19 cellular contexts compared by ENCODE assay signal in the genomic region with DNA sequence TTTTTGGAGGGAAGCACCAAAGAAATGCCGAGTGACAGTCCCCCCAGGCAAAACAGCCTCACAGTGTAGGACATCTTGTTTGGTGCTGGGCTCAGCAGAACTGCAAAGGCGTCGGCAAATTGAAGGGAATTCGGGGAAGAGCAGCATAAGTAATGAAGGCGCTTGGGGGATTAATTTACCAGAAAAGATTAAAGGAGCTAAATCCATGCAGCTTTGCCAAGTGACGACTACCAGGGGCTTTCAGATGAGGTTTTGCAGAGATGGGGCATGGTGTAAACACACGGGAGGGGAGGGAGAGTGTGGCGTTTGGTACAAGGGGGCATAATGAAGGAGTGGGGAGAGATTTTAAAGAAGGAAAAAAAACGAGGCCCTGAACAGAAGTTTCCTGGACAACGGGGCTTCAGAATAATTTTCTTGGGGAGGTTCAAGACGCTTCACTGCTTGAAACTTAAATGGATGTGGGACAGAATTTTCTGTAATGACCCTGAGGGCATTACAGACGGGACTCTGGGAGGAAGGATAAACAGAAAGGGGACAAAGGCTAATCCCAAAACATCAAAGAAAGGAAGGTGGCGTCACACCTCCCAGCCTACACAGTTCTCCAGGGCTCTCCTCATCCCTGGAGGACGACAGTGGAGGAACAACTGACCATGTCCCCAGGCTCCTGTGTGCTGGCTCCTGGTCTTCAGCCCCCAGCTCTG. TPM values are rescaled to one million over a fixed set of nuclear protein-coding genes. Genes with fewer than 3 reads are reported as not detected.
"Had no signal": no experiment of that assay in that cellular context is flagged by ENCODE, and none has a peak within 500 bp of the region (broad histone marks: within the 10 kb centered on the region; RNA-seq: fewer than 3 reads in every experiment).

No MANE protein-coding gene starts in this region.

- H3K4me3 Mint-ChIP-seq: activated naive CD4-positive, alpha-beta T cell treated with anti-CD3 and anti-CD28 coated beads, Interleukin-2, amount 50 U/mL, for 24 hours; natural killer cell had no signal

- DNase-seq: activated CD4-positive, alpha-beta T cell treated with anti-CD3 and anti-CD28 coated beads, Interleukin-2, amount 50 U/mL, for 48 hours; amniotic stem cell; effector CD8-positive, alpha-beta T cell; gastrocnemius medialis; heart right ventricle; left colon; natural killer cell; stimulated activated CD4-positive, alpha-beta T cell treated with anti-CD3 and anti-CD28 coated beads, Interleukin-15, amount 100 ng/mL, for 24 hours; stimulated activated CD4-positive, alpha-beta T cell treated with anti-CD3 and anti-CD28 coated beads, Interleukin-4, amount 100 ng/mL, for 1 hour; stimulated activated naive CD8-positive, alpha-beta T cell treated with anti-CD3 and anti-CD28 coated beads, Interleukin-15, Interleukin-2, amounts not matched to agents 100 U/mL and 50 U/mL, for 24 hours; T-helper 9 cell; trophoblast cell had no signal

- H3K36me3 Mint-ChIP-seq: natural killer cell had no signal

- H3K27ac ChIP-seq: epithelial cell of prostate, gastrocnemius medialis, heart right ventricle, right atrium auricular region, suprapubic skin had no signal

- H3K27me3 ChIP-seq: gastrocnemius medialis, heart right ventricle, right atrium auricular region, suprapubic skin had no signal

- H3K27me3 Mint-ChIP-seq: activated naive CD4-positive, alpha-beta T cell treated with anti-CD3 and anti-CD28 coated beads, Interleukin-2, amount 50 U/mL, for 24 hours had no signal

- H3K4me3 ChIP-seq: gastrocnemius medialis, heart right ventricle, lung, right atrium auricular region, suprapubic skin had no signal

- H3K36me3 ChIP-seq: right atrium auricular region had no signal

- H3K9me3 Mint-ChIP-seq: activated naive CD4-positive, alpha-beta T cell treated with anti-CD3 and anti-CD28 coated beads, Interleukin-2, amount 50 U/mL, for 24 hours; natural killer cell had no signal

- H3K9me3 ChIP-seq: gastrocnemius medialis, heart right ventricle, right atrium auricular region, suprapubic skin had no signal

- ATAC-seq: gastrocnemius medialis; heart right ventricle; left colon; natural killer cell; stimulated activated naive CD8-positive, alpha-beta T cell treated with anti-CD3 and anti-CD28 coated beads, Interleukin-15, Interleukin-2, amounts not matched to agents 100 U/mL and 50 U/mL, for 24 hours had no signal

RNA-seq across cellular contexts. Expression of a gene that starts 45.4 kb away (rescaled TPM):
- total RNA-seq: fibroblast of lung, mononuclear cell, natural killer cell had no signal
- polyA plus RNA-seq: fibroblast of lung had no signal
